ENCODE assay signal across 13 cellular contexts in the genomic region with DNA sequence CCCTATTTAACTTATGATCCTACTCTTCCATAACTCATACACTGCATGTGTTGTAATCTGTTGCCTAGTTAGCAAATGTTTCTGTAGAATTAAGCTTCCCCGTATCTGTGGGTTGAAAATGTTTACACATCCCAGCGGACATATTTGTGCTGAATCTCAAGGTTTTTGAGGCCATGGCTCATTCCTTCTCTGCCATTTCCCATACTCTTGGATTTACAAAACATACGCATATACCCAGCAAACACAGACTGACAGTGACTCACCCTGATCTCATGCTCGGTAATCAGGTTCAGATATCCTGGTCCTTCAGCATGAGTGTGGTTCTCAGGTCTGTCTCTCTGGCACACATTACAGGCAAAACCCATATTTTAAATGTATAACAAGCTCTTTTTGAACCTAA. TPM values are rescaled to one million over a fixed set of nuclear protein-coding genes. Genes with fewer than 3 reads are reported as not detected.
DNase-seq lines count a peak whose midpoint lies in the region; ATAC-seq and TF ChIP-seq lines count a peak whose summit lies in the region.
"Had no signal": no experiment of that assay in that cellular context is flagged by ENCODE, and none has a peak within 500 bp of the region (broad histone marks: within the 10 kb centered on the region; RNA-seq: fewer than 3 reads in every experiment).

No MANE protein-coding gene starts in this region.

- CTCF ChIA-PET in SK-N-SH (lab: Yijun Ruan, JAX): interaction anchor here (0.6 to 1.2 kb wide), 2 partner anchors 11 to 1700 kb away, joined by 3 read pairs; no protein-coding TSS in a partner anchor

- no peaks in the 10 kb centered on the region for H3K27me3 Mint-ChIP-seq in T-helper 17 cell
- no peaks in the 10 kb centered on the region for H3K27me3 Mint-ChIP-seq in activated T-cell treated with anti-CD3 and anti-CD28 coated beads, Interleukin-2, amount 50 U/mL, for 24 hours

- H2AFZ ChIP-seq in SK-N-SH (ENCODE audit: low read depth): no peak overlapping the region

- no peak for TF ChIP-seq RAD21 in SK-N-SH (IDR thresholded peaks at IDR 0.05; ENCODE audit: low read length)

- peak overlapping the region in 1 of 2 experiments; percentile 43; a peak in 1 of 4 replicates for H3K27ac ChIP-seq in SK-N-SH (ENCODE audit: low read depth in 2 of 2, low read length in 1 of 2)
- H3K27ac ChIP-seq in upper lobe of right lung: peak overlapping the region; percentile 24
- H3K27ac ChIP-seq: 22Rv1 had no signal

- no peak overlapping the region for H3K4me2 ChIP-seq in SK-N-SH

- intact Hi-C loops in upper lobe of right lung (cut with DNase I): no loop called here

- H3K4me1 Mint-ChIP-seq in T-helper 17 cell: peaks cover 7% of the 10 kb centered on the region
- H3K4me1 Mint-ChIP-seq in activated T-cell treated with anti-CD3 and anti-CD28 coated beads, Interleukin-2, amount 50 U/mL, for 24 hours (ENCODE audit: low read depth): no peaks in the 10 kb centered on the region
- H3K4me1 Mint-ChIP-seq: memory B cell had no signal

- no peak for TF ChIP-seq EP300 in SK-N-SH (IDR thresholded peaks at IDR 0.05; ENCODE audit: borderline replicate concordance in 1 of 2, low read depth in 1 of 2, low read length in 1 of 2)

- no peaks in the 10 kb centered on the region for H4K20me1 ChIP-seq in SK-N-SH (ENCODE audit: insufficient read depth)

- H3K36me3 Mint-ChIP-seq in T-helper 17 cell (ENCODE audit: low read depth): peaks cover 4% of the 10 kb centered on the region
- peaks cover 28% of the 10 kb centered on the region for H3K36me3 Mint-ChIP-seq in activated T-cell treated with anti-CD3 and anti-CD28 coated beads, Interleukin-2, amount 50 U/mL, for 24 hours (ENCODE audit: low read depth)
- H3K36me3 Mint-ChIP-seq: memory B cell had no signal

- 80% methylated on average over 4 of the region's 4 CpGs for WGBS in SK-N-SH (ENCODE audit: low lambda C conversion rate)

- TF ChIP-seq CTCF in SK-N-SH (IDR thresholded peaks at IDR 0.05) (no peak), upper lobe of right lung (IDR thresholded peaks at IDR 0.05) (no peak)

- H3K9ac ChIP-seq in SK-N-SH: no peak overlapping the region

- DNase-seq in SK-N-SH (no peak), amniotic stem cell (lab: John Stamatoyannopoulos, UW) (peak; percentile 69), fibroblast of the conjunctiva (ENCODE audit: low read depth) (peak; percentile 92), upper lobe of right lung (no peak), T-helper 17 cell (no peak)
- DNase-seq in activated T-cell treated with anti-CD3 and anti-CD28 coated beads, Interleukin-2, amount 50 U/mL, for 24 hours: no peak
- DNase-seq: activated effector memory CD4-positive, alpha-beta T cell treated with Interleukin-2 at 50 U/mL for 16 hours; NCI-H524; Right ventricle myocardium superior had no signal

- peaks cover 0 to 8% of the 10 kb centered on the region in 2 experiments for H3K36me3 ChIP-seq in SK-N-SH (replicated peaks in 1 of 2; ENCODE audit: control insufficient read depth in 1 of 2, insufficient read depth in 2 of 2, low read length in 1 of 2)
- H3K36me3 ChIP-seq in upper lobe of right lung: no peaks in the 10 kb centered on the region

- ATAC-seq in SK-N-SH treated with all-trans-retinoic acid at 6 μM for 48 hours (peak; percentile 97), upper lobe of right lung (peak; percentile 73), T-helper 17 cell (no peak), HG02884 (IDR thresholded peaks at IDR 0.05; ENCODE audit: unreplicated experiment) (no peak)

- peaks cover 10% of the 10 kb centered on the region for H3K9me3 Mint-ChIP-seq in activated T-cell treated with anti-CD3 and anti-CD28 coated beads, Interleukin-2, amount 50 U/mL, for 24 hours

- H3K4me1 ChIP-seq in SK-N-SH (ENCODE audit: control insufficient read depth in 1 of 2, insufficient read depth in 2 of 2, low read depth in 1 of 2, low read length in 1 of 2) (no peaks in the 10 kb centered on the region), upper lobe of right lung (no peaks in the 10 kb centered on the region)

- H3K9me3 ChIP-seq in SK-N-SH (peaks cover 18% of the 10 kb centered on the region), upper lobe of right lung (no peaks in the 10 kb centered on the region), T-helper 17 cell (ENCODE audit: control insufficient read depth, low read length, poor library complexity, severe bottlenecking) (no peaks in the 10 kb centered on the region)

- peaks cover 8% of the 10 kb centered on the region for H3F3A ChIP-seq in SK-N-SH (replicated peaks; ENCODE audit: insufficient read depth)

- no peak overlapping the region for H3K27ac Mint-ChIP-seq in T-helper 17 cell
- H3K27ac Mint-ChIP-seq in activated T-cell treated with anti-CD3 and anti-CD28 coated beads, Interleukin-2, amount 50 U/mL, for 24 hours: no peak overlapping the region
- H3K27ac Mint-ChIP-seq: memory B cell had no signal

- POLR2A ChIA-PET in SK-N-SH (lab: Yijun Ruan, JAX): no interaction called here

- 0 out of 2 replicates have a peak, but pooled peaks cover 3% of the 10 kb centered on the region for H3K79me2 ChIP-seq in SK-N-SH (ENCODE audit: insufficient read depth)

- H3K4me3 Mint-ChIP-seq in T-helper 17 cell: no peak overlapping the region
- no peak overlapping the region for H3K4me3 Mint-ChIP-seq in activated T-cell treated with anti-CD3 and anti-CD28 coated beads, Interleukin-2, amount 50 U/mL, for 24 hours
- H3K4me3 Mint-ChIP-seq: memory B cell had no signal

- H3K27me3 ChIP-seq in SK-N-SH (ENCODE audit: insufficient read depth) (no peaks in the 10 kb centered on the region), upper lobe of right lung (no peaks in the 10 kb centered on the region)

- H3K9me2 ChIP-seq in SK-N-SH: no peaks in the 10 kb centered on the region

- no peak overlapping the region for H3K4me3 ChIP-seq in SK-N-SH (ENCODE audit: low read depth in 2 of 2, low read length in 1 of 2)
- H3K4me3 ChIP-seq in upper lobe of right lung: no peak overlapping the region

TF ChIP-seq in SK-N-SH treated with all-trans-retinoic acid at 6 μM for 48 hours, 23 proteins besides CTCF, POLR2A, EP300 and RAD21 (continues in another document):
- TF ChIP-seq ZFP3 (CRISPR knock-in tag; IDR thresholded peaks at IDR 0.05) (no peak), ZC3H10 (CRISPR knock-in tag; IDR thresholded peaks at IDR 0.05) (no peak), ZNF565 (CRISPR knock-in tag; conservative IDR thresholded peaks at IDR 0.05; ENCODE audit: low read depth) (no peak), ISL1 (CRISPR knock-in tag; IDR thresholded peaks at IDR 0.05) (no peak), CSDC2 (CRISPR knock-in tag; IDR thresholded peaks at IDR 0.05) (no peak), TOX (CRISPR knock-in tag; IDR thresholded peaks at IDR 0.05; ENCODE audit: borderline replicate concordance) (no peak), RARB (CRISPR knock-in tag; IDR thresholded peaks at IDR 0.05) (no peak), TCF4 (CRISPR knock-in tag; IDR thresholded peaks at IDR 0.05; ENCODE audit: borderline replicate concordance) (no peak), ARNTL (CRISPR knock-in tag; IDR thresholded peaks at IDR 0.05; ENCODE audit: borderline replicate concordance, low read depth) (no peak), ZNF8 (CRISPR knock-in tag; IDR thresholded peaks at IDR 0.05) (no peak)
- TF ChIP-seq, protein P1, sequence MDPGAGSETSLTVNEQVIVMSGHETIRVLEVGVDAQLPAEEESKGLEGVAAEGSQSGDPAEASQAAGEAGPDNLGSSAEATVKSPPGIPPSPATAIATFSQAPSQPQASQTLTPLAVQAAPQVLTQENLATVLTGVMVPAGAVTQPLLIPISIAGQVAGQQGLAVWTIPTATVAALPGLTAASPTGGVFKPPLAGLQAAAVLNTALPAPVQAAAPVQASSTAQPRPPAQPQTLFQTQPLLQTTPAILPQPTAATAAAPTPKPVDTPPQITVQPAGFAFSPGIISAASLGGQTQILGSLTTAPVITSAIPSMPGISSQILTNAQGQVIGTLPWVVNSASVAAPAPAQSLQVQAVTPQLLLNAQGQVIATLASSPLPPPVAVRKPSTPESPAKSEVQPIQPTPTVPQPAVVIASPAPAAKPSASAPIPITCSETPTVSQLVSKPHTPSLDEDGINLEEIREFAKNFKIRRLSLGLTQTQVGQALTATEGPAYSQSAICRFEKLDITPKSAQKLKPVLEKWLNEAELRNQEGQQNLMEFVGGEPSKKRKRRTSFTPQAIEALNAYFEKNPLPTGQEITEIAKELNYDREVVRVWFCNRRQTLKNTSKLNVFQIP (CRISPR knock-in tag; IDR thresholded peaks at IDR 0.05; ENCODE audit: borderline replicate concordance, low read depth): no peak

TF ChIP-seq in SK-N-SH, 30 proteins besides CTCF, POLR2A, EP300 and RAD21 (continues in another document):
- TF ChIP-seq, protein P2, sequence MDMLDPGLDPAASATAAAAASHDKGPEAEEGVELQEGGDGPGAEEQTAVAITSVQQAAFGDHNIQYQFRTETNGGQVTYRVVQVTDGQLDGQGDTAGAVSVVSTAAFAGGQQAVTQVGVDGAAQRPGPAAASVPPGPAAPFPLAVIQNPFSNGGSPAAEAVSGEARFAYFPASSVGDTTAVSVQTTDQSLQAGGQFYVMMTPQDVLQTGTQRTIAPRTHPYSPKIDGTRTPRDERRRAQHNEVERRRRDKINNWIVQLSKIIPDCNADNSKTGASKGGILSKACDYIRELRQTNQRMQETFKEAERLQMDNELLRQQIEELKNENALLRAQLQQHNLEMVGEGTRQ (IDR thresholded peaks at IDR 0.05; ENCODE audit: borderline replicate concordance, low read depth, low read length): no peak
- TF ChIP-seq RCOR1 (IDR thresholded peaks at IDR 0.05; ENCODE audit: low read length) (no peak), FOXJ3 (CRISPR knock-in tag; IDR thresholded peaks at IDR 0.05) (no peak), MXI1 (IDR thresholded peaks at IDR 0.05; ENCODE audit: low read depth, low read length) (no peak), POLR2AphosphoS5 (IDR thresholded peaks at IDR 0.05; ENCODE audit: low read depth, low read length) (no peak), MEF2A (IDR thresholded peaks at IDR 0.05; ENCODE audit: borderline replicate concordance, low read depth) (no peak), SIN3A (IDR thresholded peaks at IDR 0.05; ENCODE audit: borderline replicate concordance, low read depth, low read length) (no peak)
- TF ChIP-seq, protein P3, sequence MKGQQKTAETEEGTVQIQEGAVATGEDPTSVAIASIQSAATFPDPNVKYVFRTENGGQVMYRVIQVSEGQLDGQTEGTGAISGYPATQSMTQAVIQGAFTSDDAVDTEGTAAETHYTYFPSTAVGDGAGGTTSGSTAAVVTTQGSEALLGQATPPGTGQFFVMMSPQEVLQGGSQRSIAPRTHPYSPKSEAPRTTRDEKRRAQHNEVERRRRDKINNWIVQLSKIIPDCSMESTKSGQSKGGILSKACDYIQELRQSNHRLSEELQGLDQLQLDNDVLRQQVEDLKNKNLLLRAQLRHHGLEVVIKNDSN (IDR thresholded peaks at IDR 0.05; ENCODE audit: borderline replicate concordance, low read depth): no peak
- TF ChIP-seq, protein P4, sequence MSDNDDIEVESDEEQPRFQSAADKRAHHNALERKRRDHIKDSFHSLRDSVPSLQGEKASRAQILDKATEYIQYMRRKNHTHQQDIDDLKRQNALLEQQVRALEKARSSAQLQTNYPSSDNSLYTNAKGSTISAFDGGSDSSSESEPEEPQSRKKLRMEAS (IDR thresholded peaks at IDR 0.05; ENCODE audit: low read depth): no peak

RNA-seq across cellular contexts. Expression of a gene that starts 58.7 kb away (rescaled TPM):
- polyA plus RNA-seq in SK-N-SH (2012; rRNA removed): 3.9 and 4.8 TPM in 2 replicates
- 2.1 and 2.5 TPM in 2 replicates for polyA plus RNA-seq in SK-N-SH (2012; cell fraction: cytosol; rRNA removed)
- 9.4 and 12.1 TPM in 2 replicates for polyA plus RNA-seq in SK-N-SH (2012; cell fraction: nucleus; rRNA removed)
- 16.6 TPM for total RNA-seq in upper lobe of right lung
- total RNA-seq in T-helper 17 cell: 10 to 100 TPM; 15.9 to 19.2 TPM

Comparison
In these comparisons a context has a peak if more than half of its experiments do, and no peak if none do; other contexts are left out.
1. ATAC-seq: peak in SK-N-SH treated with all-trans-retinoic acid at 6 μM for 48 hours (single experiment) and upper lobe of right lung (single experiment); none in T-helper 17 cell (single experiment) and HG02884 (single experiment).
2. DNase-seq: peak in amniotic stem cell (single experiment) and fibroblast of the conjunctiva (single experiment); none in SK-N-SH (single experiment), upper lobe of right lung (single experiment), T-helper 17 cell (0 of 3) and activated T-cell treated with anti-CD3 and anti-CD28 coated beads, Interleukin-2, amount 50 U/mL, for 24 hours (single experiment).